ENCODE assay signal across 18 cellular contexts in the genomic region with DNA sequence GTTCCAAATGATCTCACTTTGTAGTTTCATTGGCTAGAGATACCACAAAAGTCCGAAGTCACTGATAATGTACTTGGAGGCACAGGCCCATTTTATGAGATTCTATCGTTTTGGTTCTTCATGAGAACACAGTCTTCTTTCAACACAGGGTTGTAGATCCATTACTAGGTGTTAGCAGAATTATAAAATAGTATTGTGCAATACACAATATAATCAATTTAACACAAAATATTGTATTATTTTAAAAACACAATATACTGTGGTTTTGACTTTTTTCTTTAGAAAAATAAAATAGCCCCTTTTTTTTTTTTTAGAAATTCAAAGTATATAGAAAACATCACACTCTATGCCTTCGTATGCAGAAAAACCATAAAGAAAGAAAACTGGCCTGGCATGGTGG.
DNase-seq lines count a peak whose midpoint lies in the region; ATAC-seq, FAIRE-seq and TF ChIP-seq lines count a peak whose summit lies in the region.
"Had no signal": no experiment of that assay in that cellular context is flagged by ENCODE, and none has a peak within 500 bp of the region (broad histone marks: within the 10 kb centered on the region; RNA-seq: fewer than 3 reads in every experiment).

No MANE protein-coding gene starts in this region.

- POLR2A ChIA-PET in HepG2 (lab: Yijun Ruan, JAX) = no interaction called here

- H3K4me1 Mint-ChIP-seq in nephron progenitor cell (peaks cover 72% of the 10 kb centered on the region), CD14-positive monocyte (peaks cover 14% of the 10 kb centered on the region)
- H3K4me1 Mint-ChIP-seq: GM23338 had no signal

- H2AFZ ChIP-seq in GM23248 (peak overlapping the region; percentile 7; the same call in 1 of the 2 replicates), HepG2 (ENCODE audit: low read length) (no peak overlapping the region)

- H3K9me2 ChIP-seq in GM23248 (ENCODE audit: insufficient read depth) = no peaks in the 10 kb centered on the region

- peaks cover 4% of the 10 kb centered on the region for H3K27me3 Mint-ChIP-seq in nephron progenitor cell (ENCODE audit: low read depth, poor library complexity)
- H3K27me3 Mint-ChIP-seq in CD14-positive monocyte (ENCODE audit: low read depth in 3 of 3) = peaks cover 0 to 1% (median 0%) of the 10 kb centered on the region in 3 donors

- TF ChIP-seq CTCF in HepG2 (CRISPR knock-in tag; IDR thresholded peaks at IDR 0.05) = no peak
- TF ChIP-seq CTCF in nephron progenitor cell (IDR thresholded peaks at IDR 0.05) = no peak
- no peak for TF ChIP-seq CTCF in CD14-positive monocyte (IDR thresholded peaks at IDR 0.05)

- H3K36me3 Mint-ChIP-seq in nephron progenitor cell (ENCODE audit: low read depth) (peaks cover 19% of the 10 kb centered on the region), CD14-positive monocyte (no peaks in the 10 kb centered on the region)
- H3K36me3 Mint-ChIP-seq: CD8-positive, alpha-beta T cell had no signal

- FAIRE-seq in HepG2 (lab: Jason Lieb, UNC) = no peak
- FAIRE-seq: GM19239 had no signal

- intact Hi-C loops in HepG2 (cut with micrococcal nuclease; ENCODE audit: unreplicated experiment) = no loop called here
- intact Hi-C loops in CD14-positive monocyte (cut with micrococcal nuclease) = no loop called here

- no peak for TF ChIP-seq POLR2A in HepG2 (IDR thresholded peaks at IDR 0.05; ENCODE audit: insufficient read depth in 1 of 2, low read depth in 2 of 2, low read length in 2 of 2)

- no peaks in the 10 kb centered on the region for H3F3A ChIP-seq in GM23248 (ENCODE audit: insufficient read depth)

- H3K4me1 ChIP-seq in GM23248 (ENCODE audit: insufficient read depth) = peaks cover 6% of the 10 kb centered on the region
- peaks cover 17% of the 10 kb centered on the region for H3K4me1 ChIP-seq in HepG2 (ENCODE audit: insufficient read depth, low read length)
- H3K4me1 ChIP-seq: HAP-1 had no signal

- TF ChIP-seq EP300 in HepG2 (IDR thresholded peaks at IDR 0.05; ENCODE audit: low read depth in 2 of 2, low read length in 2 of 2) (no peak), HepG2 (CRISPR knock-in tag; IDR thresholded peaks at IDR 0.05; ENCODE audit: borderline replicate concordance) (no peak)

- no peak for DNase-seq in GM23248
- no peak for DNase-seq in SK-N-MC (ENCODE audit: low read depth, low spot score)
- DNase-seq in HepG2 (ENCODE audit: low spot score) = no peak
- no peak for DNase-seq in nephron progenitor cell
- no peak for DNase-seq in activated effector memory CD4-positive, alpha-beta T cell treated with Interleukin-2 at 50 U/mL for 16 hours
- DNase-seq in CD14-positive monocyte (ENCODE audit: low spot score) = no peak
- DNase-seq: C1 segment of cervical spinal cord; CD8-positive, alpha-beta T cell; COR-L47; GF-D8; KG1 had no signal

- no TSS peak for BruUV-seq in HepG2 (replicated peaks; lab: Mats Ljungman, UMichigan)

- H3K4me3 Mint-ChIP-seq in nephron progenitor cell (no peak overlapping the region), CD14-positive monocyte (no peak overlapping the region)
- H3K4me3 Mint-ChIP-seq: B cell; CD8-positive, alpha-beta T cell; GM23338 had no signal

- ATAC-seq in HepG2 (no peak), HG03571 (IDR thresholded peaks at IDR 0.05; ENCODE audit: unreplicated experiment) (no peak), HG03432 (IDR thresholded peaks at IDR 0.05; ENCODE audit: unreplicated experiment) (no peak)
- ATAC-seq: CD8-positive, alpha-beta T cell; GM23338 had no signal

- no peaks in the 10 kb centered on the region for H3K79me2 ChIP-seq in GM23248 (ENCODE audit: insufficient read depth)
- H3K79me2 ChIP-seq in HepG2 (ENCODE audit: insufficient read depth, low read length) = no peaks in the 10 kb centered on the region

- H3K4me2 ChIP-seq in GM23248 (ENCODE audit: unreplicated experiment) (no peak overlapping the region), HepG2 (ENCODE audit: low read depth, low read length) (peak overlapping the region; percentile 56)
- H3K4me2 ChIP-seq: GM23338 had no signal

- H3K27ac Mint-ChIP-seq in nephron progenitor cell = peak overlapping the region; percentile 91
- H3K27ac Mint-ChIP-seq in CD14-positive monocyte = no peak overlapping the region
- H3K27ac Mint-ChIP-seq: B cell; CD8-positive, alpha-beta T cell; GM23338 had no signal

- no peaks in the 10 kb centered on the region for H3K27me3 ChIP-seq in GM23248 (replicated peaks; ENCODE audit: insufficient read depth)
- H3K27me3 ChIP-seq in HepG2 (ENCODE audit: control insufficient read depth in 1 of 2, insufficient read depth in 2 of 2, low read length in 2 of 2) = no peaks in the 10 kb centered on the region

- no peaks in the 10 kb centered on the region for H4K20me1 ChIP-seq in GM23248 (ENCODE audit: insufficient read depth)
- no peaks in the 10 kb centered on the region for H4K20me1 ChIP-seq in HepG2 (ENCODE audit: insufficient read depth, low read length)

- CTCF ChIA-PET in HepG2 (lab: Yijun Ruan, JAX; ENCODE audit: low intra/inter-chr PET ratio, low total read pairs) = no interaction called here

- peaks cover 17% of the 10 kb centered on the region for H3K9me3 Mint-ChIP-seq in nephron progenitor cell
- H3K9me3 Mint-ChIP-seq in CD14-positive monocyte = peaks cover 0 to 4% (median 2%) of the 10 kb centered on the region in 7 donors
- H3K9me3 Mint-ChIP-seq: CD8-positive, alpha-beta T cell; GM23338 had no signal

- TF ChIP-seq RAD21 in HepG2 (CRISPR knock-in tag; IDR thresholded peaks at IDR 0.05) = no peak

- in situ Hi-C loops in GM23248 (cut with MboI) = no loop called here
- in situ Hi-C loops in HepG2 (cut with HindIII; ENCODE audit: extremely low pct_ligation_motif_present, low pct_unique_long_range_greater_than_20kb) = no loop called here

- H3K36me3 ChIP-seq in GM23248 (ENCODE audit: low read depth) = no peaks in the 10 kb centered on the region
- no peaks in the 10 kb centered on the region for H3K36me3 ChIP-seq in SK-N-MC (ENCODE audit: insufficient read depth, low read length)
- H3K36me3 ChIP-seq in HepG2 (replicated peaks in 1 of 2; ENCODE audit: control insufficient read depth in 1 of 2, insufficient read depth in 2 of 2, low read length in 2 of 2) = no peaks in the 10 kb centered on the region
- H3K36me3 ChIP-seq: HAP-1 had no signal

- H3K9me3 ChIP-seq in GM23248 (ENCODE audit: low read depth) (no peaks in the 10 kb centered on the region), SK-N-MC (ENCODE audit: low read depth, low read length) (no peaks in the 10 kb centered on the region), HepG2 (ENCODE audit: low read length) (no peaks in the 10 kb centered on the region)
- H3K9me3 ChIP-seq: HAP-1 had no signal

- H3K9ac ChIP-seq in GM23248 (no peak overlapping the region), SK-N-MC (ENCODE audit: insufficient read length) (no peak overlapping the region), HepG2 (ENCODE audit: insufficient read depth, low read depth, low read length) (no peak overlapping the region)

- H3K4me3 ChIP-seq in GM23248 (no peak overlapping the region), SK-N-MC (no peak overlapping the region), HepG2 (replicated peaks in 1 of 3; ENCODE audit: insufficient read depth in 1 of 3, low read depth in 2 of 3, low read length in 3 of 3) (no peak overlapping the region)
- H3K4me3 ChIP-seq: GM23338, HAP-1 had no signal

- no peak overlapping the region for H3K27ac ChIP-seq in GM23248
- peak overlapping the region; percentile 47; the same call in 1 of the 2 replicates for H3K27ac ChIP-seq in SK-N-MC
- H3K27ac ChIP-seq in HepG2 (ENCODE audit: extremely low read length, insufficient read depth, low read length) = no peak overlapping the region
- H3K27ac ChIP-seq: HL-60 had no signal

- 64 to 71% methylated on average over 3 of the region's 3 CpGs for WGBS in GM23248 (ENCODE audit: low coverage in 1 of 2, low lambda C conversion rate in 2 of 2, missing lambda C conversion rate in 2 of 2), 2 experiments
- WGBS in HepG2 (ENCODE audit: low lambda C conversion rate) = 28% methylated on average over 3 of the region's 3 CpGs

TF ChIP-seq in HepG2, 621 proteins besides CTCF, POLR2A, EP300 and RAD21:
- TF ChIP-seq, protein P1, sequence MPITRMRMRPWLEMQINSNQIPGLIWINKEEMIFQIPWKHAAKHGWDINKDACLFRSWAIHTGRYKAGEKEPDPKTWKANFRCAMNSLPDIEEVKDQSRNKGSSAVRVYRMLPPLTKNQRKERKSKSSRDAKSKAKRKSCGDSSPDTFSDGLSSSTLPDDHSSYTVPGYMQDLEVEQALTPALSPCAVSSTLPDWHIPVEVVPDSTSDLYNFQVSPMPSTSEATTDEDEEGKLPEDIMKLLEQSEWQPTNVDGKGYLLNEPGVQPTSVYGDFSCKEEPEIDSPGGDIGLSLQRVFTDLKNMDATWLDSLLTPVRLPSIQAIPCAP (CRISPR knock-in tag; IDR thresholded peaks at IDR 0.05; ENCODE audit: low read depth) = no peak
- TF ChIP-seq, protein P2, sequence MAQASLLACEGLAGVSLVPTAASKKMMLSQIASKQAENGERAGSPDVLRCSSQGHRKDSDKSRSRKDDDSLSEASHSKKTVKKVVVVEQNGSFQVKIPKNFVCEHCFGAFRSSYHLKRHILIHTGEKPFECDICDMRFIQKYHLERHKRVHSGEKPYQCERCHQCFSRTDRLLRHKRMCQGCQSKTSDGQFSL (CRISPR knock-in tag; IDR thresholded peaks at IDR 0.05) = no peak
- TF ChIP-seq CEBPB (IDR thresholded peaks at IDR 0.05; ENCODE audit: borderline replicate concordance, low read depth, low read length) (peak; percentile 70), ARHGAP35 (CRISPR knock-in tag; IDR thresholded peaks at IDR 0.05; ENCODE audit: borderline replicate concordance) (no peak), BCL6 (CRISPR knock-in tag; IDR thresholded peaks at IDR 0.05) (no peak)
